Comparison of ENCODE assay signal across 1 cellular context in the genomic region with DNA sequence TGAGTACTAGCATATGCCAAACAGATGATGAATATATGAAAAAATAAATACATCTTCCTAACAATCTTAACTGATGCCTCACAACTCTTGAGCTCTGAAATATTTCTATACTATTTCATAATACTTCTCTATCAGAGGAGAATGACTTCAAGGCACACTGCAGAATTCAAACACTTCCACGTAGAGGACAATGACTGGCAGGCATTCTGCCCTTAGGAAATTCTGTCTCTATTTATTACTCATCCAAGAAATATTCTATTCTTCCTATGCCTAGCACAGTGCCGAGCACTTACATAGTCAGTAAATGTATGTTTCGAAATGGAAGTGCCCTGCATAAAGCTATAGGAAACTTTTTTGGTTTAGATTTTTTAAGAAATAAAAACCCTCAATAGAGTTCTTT.
TF ChIP-seq lines count a peak whose summit lies in the region.

No MANE protein-coding gene starts in this region.

TF ChIP-seq in GM23338, 12 proteins besides CTCF, POLR2A, EP300 and RAD21 (continued from another document):
- TF ChIP-seq ZNF462 (CRISPR knock-in tag; IDR thresholded peaks at IDR 0.05) = no peak
- no peak for TF ChIP-seq EZH2phosphoT487 (IDR thresholded peaks at IDR 0.05; ENCODE audit: unreplicated experiment)
- no peak for TF ChIP-seq ZNF331 (CRISPR knock-in tag; IDR thresholded peaks at IDR 0.05; ENCODE audit: low read depth)
- TF ChIP-seq, protein P1, sequence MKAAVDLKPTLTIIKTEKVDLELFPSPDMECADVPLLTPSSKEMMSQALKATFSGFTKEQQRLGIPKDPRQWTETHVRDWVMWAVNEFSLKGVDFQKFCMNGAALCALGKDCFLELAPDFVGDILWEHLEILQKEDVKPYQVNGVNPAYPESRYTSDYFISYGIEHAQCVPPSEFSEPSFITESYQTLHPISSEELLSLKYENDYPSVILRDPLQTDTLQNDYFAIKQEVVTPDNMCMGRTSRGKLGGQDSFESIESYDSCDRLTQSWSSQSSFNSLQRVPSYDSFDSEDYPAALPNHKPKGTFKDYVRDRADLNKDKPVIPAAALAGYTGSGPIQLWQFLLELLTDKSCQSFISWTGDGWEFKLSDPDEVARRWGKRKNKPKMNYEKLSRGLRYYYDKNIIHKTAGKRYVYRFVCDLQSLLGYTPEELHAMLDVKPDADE (IDR thresholded peaks at IDR 0.05) = no peak
- no peak for TF ChIP-seq JUNB (IDR thresholded peaks at IDR 0.05; ENCODE audit: unreplicated experiment)
- no peak for TF ChIP-seq EZH2 (IDR thresholded peaks at IDR 0.05; ENCODE audit: low read depth, unreplicated experiment)
- TF ChIP-seq CREB1 (CRISPR knock-in tag; IDR thresholded peaks at IDR 0.05; ENCODE audit: low read depth) = no peak
- no peak for TF ChIP-seq NANOG (IDR thresholded peaks at IDR 0.05; ENCODE audit: borderline replicate concordance)
- no peak for TF ChIP-seq REST (IDR thresholded peaks at IDR 0.05; ENCODE audit: unreplicated experiment)
- TF ChIP-seq ZNF114 (CRISPR knock-in tag; IDR thresholded peaks at IDR 0.05) = no peak
